ENCODE assay signal across 1 cellular context in genomic region chr6:88641178-88641903, GRCh38.
TF ChIP-seq lines count a peak whose summit lies in the region.

No MANE protein-coding gene starts in this region.

TF ChIP-seq in GM12878, 131 proteins besides CTCF, POLR2A, EP300 and RAD21 (continued from another document and continues in another):
- TF ChIP-seq ATF3 (IDR thresholded peaks at IDR 0.05; ENCODE audit: borderline replicate concordance, extremely low read depth, low read depth, low read length) (no peak), TBL1XR1 (IDR thresholded peaks at IDR 0.05; ENCODE audit: low read depth, low read length) (no peak; the same call in 1 of the 2 replicates), YY1 (IDR thresholded peaks at IDR 0.05; ENCODE audit: low read depth, low read length) (no peak), PML (IDR thresholded peaks at IDR 0.05; ENCODE audit: low read length) (no peak), CUX1 (IDR thresholded peaks at IDR 0.05; ENCODE audit: insufficient replicate concordance, low read depth, low read length) (no peak), ZZZ3 (IDR thresholded peaks at IDR 0.05; ENCODE audit: control insufficient read depth, insufficient read length, low read depth) (no peak), PAX5 (IDR thresholded peaks at IDR 0.05; ENCODE audit: borderline replicate concordance, low read depth, low read length) (no peak), SKIL (IDR thresholded peaks at IDR 0.05; ENCODE audit: low read depth, poor library complexity, severe bottlenecking) (peak; percentile 69), ATF7 (IDR thresholded peaks at IDR 0.05; ENCODE audit: low read depth) (peak; percentile 89), MTA3 (IDR thresholded peaks at IDR 0.05; ENCODE audit: borderline replicate concordance, low read length) (no peak), WRNIP1 (IDR thresholded peaks at IDR 0.05; ENCODE audit: borderline replicate concordance, low read depth, low read length) (no peak), E4F1 (IDR thresholded peaks at IDR 0.05; ENCODE audit: borderline replicate concordance, partially characterized antibody) (no peak), TCF7 (IDR thresholded peaks at IDR 0.05; ENCODE audit: borderline replicate concordance) (no peak), RBBP5 (conservative IDR thresholded peaks at IDR 0.05) (no peak), PBX3 (IDR thresholded peaks at IDR 0.05; ENCODE audit: insufficient replicate concordance, low read depth, low read length) (peak; percentile 75), ZBTB11 (CRISPR knock-in tag; IDR thresholded peaks at IDR 0.05) (no peak), PAX8 (IDR thresholded peaks at IDR 0.05) (no peak), MEF2B (IDR thresholded peaks at IDR 0.05; ENCODE audit: partially characterized antibody, poor library complexity, severe bottlenecking) (no peak), POLR2AphosphoS5 (IDR thresholded peaks at IDR 0.05; ENCODE audit: low read length) (no peak), MYB (IDR thresholded peaks at IDR 0.05; ENCODE audit: borderline replicate concordance, low read depth, low read length) (no peak), CBX5 (IDR thresholded peaks at IDR 0.05; ENCODE audit: low read depth) (peak; percentile 18; the same call in 1 of the 2 replicates), GATAD2B (conservative IDR thresholded peaks at IDR 0.05; ENCODE audit: low read depth) (no peak), FOXK2 (IDR thresholded peaks at IDR 0.05) (no peak), NFYA (IDR thresholded peaks at IDR 0.05; ENCODE audit: borderline replicate concordance, low read depth, low read length) (no peak), RELB (IDR thresholded peaks at IDR 0.05; ENCODE audit: low read depth) (peak; percentile 75), ZBTB33 (IDR thresholded peaks at IDR 0.05) (no peak), ZNF24 (IDR thresholded peaks at IDR 0.05) (peak; percentile 77; the same call in 1 of the 2 replicates), SRF (IDR thresholded peaks at IDR 0.05; ENCODE audit: low read depth in 2 of 2, low read length in 2 of 2) (no peak), ZSCAN29 (IDR thresholded peaks at IDR 0.05) (no peak), LARP7 (IDR thresholded peaks at IDR 0.05) (no peak), ZBED1 (IDR thresholded peaks at IDR 0.05; ENCODE audit: borderline replicate concordance) (peak; percentile 77; the same call in 1 of the 2 replicates), BCL11A (IDR thresholded peaks at IDR 0.05; ENCODE audit: low read depth, low read length) (no peak), TAF1 (IDR thresholded peaks at IDR 0.05; ENCODE audit: borderline replicate concordance, low read depth, low read length) (no peak), CREM (IDR thresholded peaks at IDR 0.05; ENCODE audit: low read depth) (peak; percentile 46; the same call in 1 of the 2 replicates), CHD1 (IDR thresholded peaks at IDR 0.05; ENCODE audit: low read depth, low read length) (0 out of 2 replicates have a peak, but pooled peaks have one; percentile 52), SP1 (IDR thresholded peaks at IDR 0.05; ENCODE audit: low read depth, low read length) (no peak), CREB1 (IDR thresholded peaks at IDR 0.05; ENCODE audit: low read depth) (peak; percentile 30; the same call in 1 of the 2 replicates), DPF2 (IDR thresholded peaks at IDR 0.05) (no peak), FOS (IDR thresholded peaks at IDR 0.05; ENCODE audit: borderline replicate concordance, extremely low read depth, insufficient read length) (no peak), IRF3 (IDR thresholded peaks at IDR 0.05) (no peak), NRF1 (conservative IDR thresholded peaks at IDR 0.05; ENCODE audit: low read depth, low read length) (no peak), SREBF1 (IDR thresholded peaks at IDR 0.05; ENCODE audit: low read length) (peak; percentile 54; the same call in 1 of the 2 replicates), NBN (IDR thresholded peaks at IDR 0.05) (peak; percentile 70)
